In the genomic region with DNA sequence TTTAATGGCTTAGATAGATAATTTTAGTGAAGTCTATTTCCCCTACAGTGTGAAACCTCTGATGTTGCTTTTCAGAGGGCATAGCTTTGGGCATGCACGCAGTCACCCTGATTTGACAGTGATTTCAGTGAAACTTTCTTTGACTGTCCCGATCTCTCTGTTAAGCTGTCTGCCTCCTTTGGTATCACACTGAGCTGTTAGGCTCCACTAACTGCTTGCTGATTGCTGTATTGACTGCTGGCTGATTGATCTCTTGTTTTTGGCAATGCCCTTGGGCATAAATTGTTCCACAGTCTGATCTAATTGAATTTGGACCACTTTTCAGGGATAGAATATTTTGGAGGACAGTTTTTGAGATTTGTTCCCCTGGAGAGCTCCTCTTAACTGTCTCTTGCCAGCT, we compare ENCODE assay signal across 23 cellular contexts.
"Had no signal": no experiment of that assay in that cellular context is flagged by ENCODE, and none has a peak within 500 bp of the region (broad histone marks: within the 10 kb centered on the region; RNA-seq: fewer than 3 reads in every experiment).

No MANE protein-coding gene starts in this region.

- H3K36me3 Mint-ChIP-seq: natural killer cell; stimulated activated naive B cell treated with anti-CD40 and anti-IgM and Interleukin-4, amounts not matched to agents 10 μg/mL and 1 μg/mL and 100 μg/mL, for 72 hours had no signal

- H3K27ac Mint-ChIP-seq: natural killer cell; stimulated activated naive B cell treated with anti-CD40 and anti-IgM and Interleukin-4, amounts not matched to agents 10 μg/mL and 1 μg/mL and 100 μg/mL, for 72 hours; stimulated activated naive CD8-positive, alpha-beta T cell treated with anti-CD3 and anti-CD28 coated beads, Interleukin-15, Interleukin-2, amounts not matched to agents 100 ng/mL and 50 ng/mL, for 24 hours had no signal

- H3K9me3 Mint-ChIP-seq: natural killer cell; neural crest cell; stimulated activated naive B cell treated with anti-CD40 and anti-IgM and Interleukin-4, amounts not matched to agents 10 μg/mL and 1 μg/mL and 100 μg/mL, for 72 hours; stimulated activated naive CD8-positive, alpha-beta T cell treated with anti-CD3 and anti-CD28 coated beads, Interleukin-15, Interleukin-2, amounts not matched to agents 100 ng/mL and 50 ng/mL, for 24 hours had no signal

- DNase-seq: dermis blood vessel endothelial cell; effector memory CD4-positive, alpha-beta T cell; erythroblast; esophagus squamous epithelium; foreskin melanocyte; hypothalamus; left cardiac atrium; left lung; mesenchymal stem cell; natural killer cell; pancreas; right lobe of liver; small intestine; stimulated activated CD4-positive, alpha-beta T cell treated with anti-CD3 and anti-CD28 coated beads, Interleukin-15, amount 100 ng/mL, for 24 hours; stimulated activated CD4-positive, alpha-beta T cell treated with anti-CD3 and anti-CD28 coated beads, Interleukin-2, amount 100 ng/mL, for 48 hours; stimulated activated naive B cell treated with anti-CD40 and anti-IgM and Interleukin-4, amounts not matched to agents 10 μg/mL and 1 μg/mL and 100 μg/mL, for 72 hours; upper lobe of left lung had no signal

- H3K4me1 ChIP-seq: esophagus squamous epithelium, left lung, pancreas, right lobe of liver, tibial nerve, upper lobe of left lung had no signal

- H3K27ac ChIP-seq: coronary artery, esophagus squamous epithelium, left lung, neutrophil, pancreas, right lobe of liver, thoracic aorta, tibial nerve, upper lobe of left lung had no signal

- H3K4me3 ChIP-seq: coronary artery, esophagus squamous epithelium, left lung, pancreas, right lobe of liver, thoracic aorta, tibial nerve, upper lobe of left lung had no signal

- H3K4me1 Mint-ChIP-seq: natural killer cell; neural crest cell; stimulated activated naive B cell treated with anti-CD40 and anti-IgM and Interleukin-4, amounts not matched to agents 10 μg/mL and 1 μg/mL and 100 μg/mL, for 72 hours had no signal

- H3K27me3 ChIP-seq: esophagus squamous epithelium, left lung, neutrophil, pancreas, right lobe of liver, tibial nerve, upper lobe of left lung had no signal

- H3K9me3 ChIP-seq: esophagus squamous epithelium, left lung, neutrophil, pancreas, right lobe of liver, thoracic aorta, tibial nerve, upper lobe of left lung had no signal

- H3K4me3 Mint-ChIP-seq: natural killer cell; neural crest cell; stimulated activated naive B cell treated with anti-CD40 and anti-IgM and Interleukin-4, amounts not matched to agents 10 μg/mL and 1 μg/mL and 100 μg/mL, for 72 hours; stimulated activated naive CD8-positive, alpha-beta T cell treated with anti-CD3 and anti-CD28 coated beads, Interleukin-15, Interleukin-2, amounts not matched to agents 100 ng/mL and 50 ng/mL, for 24 hours had no signal

- H3K36me3 ChIP-seq: esophagus squamous epithelium, left lung, neutrophil, pancreas, right lobe of liver, thoracic aorta, tibial nerve, upper lobe of left lung had no signal

- ATAC-seq: left cardiac atrium; left lung; natural killer cell; pancreas; right lobe of liver; stimulated activated naive B cell treated with anti-CD40 and anti-IgM and Interleukin-4, amounts not matched to agents 10 μg/mL and 1 μg/mL and 100 μg/mL, for 72 hours had no signal
